In genomic region chr6:3849681-3850450, GRCh38 we compare ENCODE assay signal across 8 cellular contexts. TPM values are rescaled to one million over a fixed set of nuclear protein-coding genes. Genes with fewer than 3 reads are reported as not detected.
DNase-seq lines count a peak whose midpoint lies in the region; ATAC-seq and TF ChIP-seq lines count a peak whose summit lies in the region.

No MANE protein-coding gene starts in this region.

- H3K4me3 ChIP-seq in endodermal cell (ENCODE audit: low read length): no peak overlapping the region
- H3K4me3 ChIP-seq in naive thymus-derived CD4-positive, alpha-beta T cell (ENCODE audit: low read length): peak overlapping the region; percentile 72

- H3K27me3 Mint-ChIP-seq in endodermal cell (ENCODE audit: insufficient read depth): peaks cover 12% of the 10 kb centered on the region
- H3K27me3 Mint-ChIP-seq in naive thymus-derived CD4-positive, alpha-beta T cell: peaks cover 0 to 3% (median 0%) of the 10 kb centered on the region in 5 donors

- no peaks in the 10 kb centered on the region for H3K27me3 ChIP-seq in endodermal cell (ENCODE audit: control insufficient read depth, insufficient read depth, low read length, poor library complexity, severe bottlenecking)
- H3K27me3 ChIP-seq in naive thymus-derived CD4-positive, alpha-beta T cell (ENCODE audit: control insufficient read depth in 2 of 2, insufficient read depth in 2 of 2, low read length in 2 of 2): no peaks in the 10 kb centered on the region

- peak; percentile 5 for ATAC-seq in naive thymus-derived CD4-positive, alpha-beta T cell
- no peak for ATAC-seq in HG02798 (IDR thresholded peaks at IDR 0.05; ENCODE audit: poor library complexity, unreplicated experiment)

- no peak for TF ChIP-seq CTCF in endodermal cell (conservative IDR thresholded peaks at IDR 0.05)

- no peaks in the 10 kb centered on the region for H3K9me3 ChIP-seq in endodermal cell (ENCODE audit: control insufficient read depth, low read length)
- peaks cover 0 to 6% (median 0%) of the 10 kb centered on the region in 3 experiments for H3K9me3 ChIP-seq in naive thymus-derived CD4-positive, alpha-beta T cell (ENCODE audit: control insufficient read depth in 2 of 3, low read length in 3 of 3)

- peaks cover 6% of the 10 kb centered on the region for H3K4me1 Mint-ChIP-seq in endodermal cell
- peaks cover 0 to 26% (median 16%) of the 10 kb centered on the region in 7 donors for H3K4me1 Mint-ChIP-seq in naive thymus-derived CD4-positive, alpha-beta T cell

- peak; percentile 25 for DNase-seq in Caki2 (ENCODE audit: low read depth)
- DNase-seq in NCI-H2171 treated with DMSO at 0.1 percent for 48 hours (lab: John Stamatoyannopoulos, UW): peak; percentile 44
- peak; percentile 50 for DNase-seq in endodermal cell
- DNase-seq in naive thymus-derived CD4-positive, alpha-beta T cell: no peak
- no peak for DNase-seq in NCI-H1436 (lab: John Stamatoyannopoulos, UW)
- DNase-seq in foreskin melanocyte: no peak
- DNase-seq in activated gamma-delta T cell treated with Interleukin-2 at 50 U/mL for 16 hours: no peak

- peaks cover 3% of the 10 kb centered on the region for H3K9me3 Mint-ChIP-seq in endodermal cell
- peaks cover 0 to 12% (median 3%) of the 10 kb centered on the region in 11 donors for H3K9me3 Mint-ChIP-seq in naive thymus-derived CD4-positive, alpha-beta T cell

- no peak overlapping the region for H3K9ac ChIP-seq in endodermal cell (ENCODE audit: extremely low read depth, low read length, poor library complexity, severe bottlenecking)

- in situ Hi-C loops in Caki2 (cut with HindIII; ENCODE audit: low pct_unique_long_range_greater_than_20kb, low sequenced_read_pairs): no loop called here

- H3K4me3 Mint-ChIP-seq in endodermal cell: peak overlapping the region; percentile 71
- H3K4me3 Mint-ChIP-seq in naive thymus-derived CD4-positive, alpha-beta T cell: peak overlapping the region; percentile 68 to 89 (median 78)

- POLR2A ChIA-PET in naive thymus-derived CD4-positive, alpha-beta T cell (lab: Charles Lee): interaction anchor here (0.6 to 2.5 kb wide), 10 partner anchors 10 to 590 kb away, joined by 3 to 12 read pairs (median 3); a partner anchor contains a TSS

- intact Hi-C loops in naive thymus-derived CD4-positive, alpha-beta T cell (cut with micrococcal nuclease): loop anchor here (1.0 to 5.0 kb wide), 16 partner anchors 18 to 781 kb away; partner anchors contain the start of genes ECI2 (in 2 of the 2) and RIPK1 (in 1 of the 2)

- H3K4me1 ChIP-seq in endodermal cell (ENCODE audit: control insufficient read depth, insufficient read depth, low read length): no peaks in the 10 kb centered on the region
- H3K4me1 ChIP-seq in naive thymus-derived CD4-positive, alpha-beta T cell (ENCODE audit: control insufficient read depth in 2 of 2, insufficient read depth in 2 of 2, low read length in 2 of 2): peaks cover 0 to 6% of the 10 kb centered on the region in 2 donors

- no peaks in the 10 kb centered on the region for H3K36me3 ChIP-seq in endodermal cell (ENCODE audit: control insufficient read depth, insufficient read depth, low read length)
- H3K36me3 ChIP-seq in naive thymus-derived CD4-positive, alpha-beta T cell (ENCODE audit: control insufficient read depth in 2 of 3, insufficient read depth in 3 of 3, low read length in 3 of 3): no peaks in the 10 kb centered on the region

- H3K27ac Mint-ChIP-seq in endodermal cell: no peak overlapping the region
- H3K27ac Mint-ChIP-seq in naive thymus-derived CD4-positive, alpha-beta T cell: peak overlapping the region in 8 of 9 donors; percentile 51 to 89 (median 80)

- peaks cover 7% of the 10 kb centered on the region for H3K36me3 Mint-ChIP-seq in endodermal cell (ENCODE audit: low read depth)
- peaks cover 0 to 9% (median 3%) of the 10 kb centered on the region in 5 donors for H3K36me3 Mint-ChIP-seq in naive thymus-derived CD4-positive, alpha-beta T cell

- H3K27ac ChIP-seq in endodermal cell (ENCODE audit: low read depth, low read length): no peak overlapping the region
- H3K27ac ChIP-seq in naive thymus-derived CD4-positive, alpha-beta T cell (ENCODE audit: low read depth, low read length): peak overlapping the region; percentile 59

- CTCF ChIA-PET in naive thymus-derived CD4-positive, alpha-beta T cell (lab: Charles Lee): interaction anchor here (0.7 to 2.5 kb wide), 16 partner anchors 12 to 286 kb away, joined by 3 to 16 read pairs (median 4); a partner anchor contains a TSS

- WGBS in endodermal cell (ENCODE audit: insufficient coverage in 1 of 2, insufficient read length in 1 of 2), 2 experiments: 96 to 98% methylated on average over 70 to 73 of the region's 73 CpGs

RNA-seq across cellular contexts. Expression of gene FAM50B, which starts 0.7 kb away (rescaled TPM):
- total RNA-seq in Caki2 (2014; rRNA removed; shearing (Covaris generic); ENCODE audit: low replicate concordance): 34.0 and 42.6 TPM in 2 replicates
- total RNA-seq in endodermal cell: 1 to 10 TPM; 2.8 to 3.7 TPM
- 0.57 TPM for polyA plus RNA-seq in endodermal cell (2013, experiment 1 of 2)
- 0.50 TPM for polyA plus RNA-seq in endodermal cell (2013, experiment 2 of 2)
- 10 to 100 TPM in 3 of 5 experiments, 1 to 10 TPM in 2; 3.4 to 14.1 (median 12.0) TPM for total RNA-seq in naive thymus-derived CD4-positive, alpha-beta T cell
- 10 to 100 TPM in 1 of 2 donors, 1 to 10 TPM in 1; 6.4 to 22.9 TPM for polyA plus RNA-seq in naive thymus-derived CD4-positive, alpha-beta T cell

Comparison
In these comparisons a context has a peak if more than half of its experiments do, and no peak if none do; other contexts are left out.
1. DNase-seq: peak in Caki2 (single experiment), NCI-H2171 treated with DMSO at 0.1 percent for 48 hours (single experiment) and endodermal cell (single experiment); none in naive thymus-derived CD4-positive, alpha-beta T cell (0 of 9), NCI-H1436 (single experiment), foreskin melanocyte (single experiment) and activated gamma-delta T cell treated with Interleukin-2 at 50 U/mL for 16 hours (single experiment).